ENCODE assay signal across 11 cellular contexts in genomic region chr20:1357921-1358671, GRCh38. TPM values are rescaled to one million over a fixed set of nuclear protein-coding genes. Genes with fewer than 3 reads are reported as not detected.
DNase-seq lines count a peak whose midpoint lies in the region; ATAC-seq and TF ChIP-seq lines count a peak whose summit lies in the region.
"Had no signal": no experiment of that assay in that cellular context is flagged by ENCODE, and none has a peak within 500 bp of the region (broad histone marks: within the 10 kb centered on the region; RNA-seq: fewer than 3 reads in every experiment).

No MANE protein-coding gene starts in this region.

- H3K4me1 Mint-ChIP-seq in activated naive CD8-positive, alpha-beta T cell treated with anti-CD3 and anti-CD28 coated beads, Interleukin-2, amount 50 U/mL, for 24 hours, result peaks cover 65% of the 10 kb centered on the region

- H3K9ac ChIP-seq in SK-N-SH (no peak overlapping the region), Karpas-422 (ENCODE audit: low read length) (no peak overlapping the region)

- no peak for TF ChIP-seq EP300 in SK-N-SH (IDR thresholded peaks at IDR 0.05; ENCODE audit: borderline replicate concordance in 1 of 2, low read depth in 1 of 2, low read length in 1 of 2)

- TF ChIP-seq CTCF in SK-N-SH (IDR thresholded peaks at IDR 0.05), result no peak

- CTCF ChIA-PET in SK-N-SH (lab: Yijun Ruan, JAX), result no interaction called here

- H3K4me3 ChIP-seq in SK-N-SH (ENCODE audit: low read depth in 2 of 2, low read length in 1 of 2) (no peak overlapping the region), Karpas-422 (ENCODE audit: low read length) (no peak overlapping the region)
- H3K4me3 ChIP-seq: smooth muscle cell had no signal

- no peaks in the 10 kb centered on the region for H3F3A ChIP-seq in SK-N-SH (replicated peaks; ENCODE audit: insufficient read depth)

- H3K79me2 ChIP-seq in SK-N-SH (ENCODE audit: insufficient read depth), result peaks cover 35% of the 10 kb centered on the region; the same call in 1 of the 2 replicates
- peaks cover 91% of the 10 kb centered on the region for H3K79me2 ChIP-seq in Karpas-422 (ENCODE audit: low read length)

- peaks cover 5% of the 10 kb centered on the region for H3K9me3 Mint-ChIP-seq in activated naive CD8-positive, alpha-beta T cell treated with anti-CD3 and anti-CD28 coated beads, Interleukin-2, amount 50 U/mL, for 24 hours

- no peak for TF ChIP-seq RAD21 in SK-N-SH (IDR thresholded peaks at IDR 0.05; ENCODE audit: low read length)

- intact Hi-C loops in head of caudate nucleus (cut with DNase I), result no loop called here

- H3K36me3 Mint-ChIP-seq in activated naive CD8-positive, alpha-beta T cell treated with anti-CD3 and anti-CD28 coated beads, Interleukin-2, amount 50 U/mL, for 24 hours (ENCODE audit: low read depth), result peaks cover 71% of the 10 kb centered on the region

- peaks cover 34 to 39% of the 10 kb centered on the region in 2 experiments for H3K36me3 ChIP-seq in SK-N-SH (replicated peaks in 1 of 2; ENCODE audit: control insufficient read depth in 1 of 2, insufficient read depth in 2 of 2, low read length in 1 of 2)
- H3K36me3 ChIP-seq in Karpas-422 (ENCODE audit: insufficient read depth, low read length), result peaks cover 61% of the 10 kb centered on the region

- H3K27me3 Mint-ChIP-seq in activated naive CD8-positive, alpha-beta T cell treated with anti-CD3 and anti-CD28 coated beads, Interleukin-2, amount 50 U/mL, for 24 hours, result no peaks in the 10 kb centered on the region
- H3K27me3 Mint-ChIP-seq: naive B cell had no signal

- POLR2A ChIA-PET in SK-N-SH (lab: Yijun Ruan, JAX), result no interaction called here

- no peak overlapping the region for H3K27ac ChIP-seq in SK-N-SH (ENCODE audit: low read depth in 2 of 2, low read length in 1 of 2)
- no peak overlapping the region for H3K27ac ChIP-seq in Karpas-422 (ENCODE audit: low read length)

- H3K4me1 ChIP-seq in SK-N-SH (ENCODE audit: control insufficient read depth in 1 of 2, insufficient read depth in 2 of 2, low read depth in 1 of 2, low read length in 1 of 2), result no peaks in the 10 kb centered on the region; a peak in 1 of 4 replicates
- H3K4me1 ChIP-seq in Karpas-422 (ENCODE audit: low read length), result no peaks in the 10 kb centered on the region

- no peak overlapping the region for H2AFZ ChIP-seq in SK-N-SH (ENCODE audit: low read depth)
- H2AFZ ChIP-seq in Karpas-422 (ENCODE audit: low read length), result no peak overlapping the region

- WGBS in SK-N-SH (ENCODE audit: low lambda C conversion rate), result 93% methylated on average over 9 of the region's 9 CpGs

- H3K9me2 ChIP-seq in SK-N-SH (no peaks in the 10 kb centered on the region), Karpas-422 (replicated peaks; ENCODE audit: insufficient read depth, low read length) (no peaks in the 10 kb centered on the region)

- no peaks in the 10 kb centered on the region for H3K9me3 ChIP-seq in SK-N-SH
- H3K9me3 ChIP-seq in Karpas-422 (ENCODE audit: low read length), result peaks cover 13% of the 10 kb centered on the region; the same call in 1 of the 2 replicates

- ATAC-seq in activated naive CD8-positive, alpha-beta T cell treated with anti-CD3 and anti-CD28 coated beads, Interleukin-2, amount 50 U/mL, for 24 hours, result peak; percentile 97
- ATAC-seq in GM18868 (IDR thresholded peaks at IDR 0.05; ENCODE audit: unreplicated experiment), result no peak

- peak overlapping the region; percentile 45 for H3K4me3 Mint-ChIP-seq in activated naive CD8-positive, alpha-beta T cell treated with anti-CD3 and anti-CD28 coated beads, Interleukin-2, amount 50 U/mL, for 24 hours
- H3K4me3 Mint-ChIP-seq: naive B cell had no signal

- DNase-seq in HCEC 1CT, result peak; percentile 18
- DNase-seq in SK-N-SH, result no peak
- DNase-seq in activated naive CD8-positive, alpha-beta T cell treated with anti-CD3 and anti-CD28 coated beads, Interleukin-2, amount 50 U/mL, for 24 hours, result peak; percentile 36
- peak; percentile 36 for DNase-seq in renal cortical epithelial cell (ENCODE audit: low read depth)
- DNase-seq in Karpas-422, result no peak
- DNase-seq in head of caudate nucleus, result no peak
- DNase-seq: naive B cell; Right ventricle myocardium superior; stimulated activated naive CD4-positive, alpha-beta T cell had no signal

- H4K20me1 ChIP-seq in SK-N-SH (ENCODE audit: insufficient read depth) (no peaks in the 10 kb centered on the region), Karpas-422 (ENCODE audit: insufficient read depth, low read depth, low read length) (peaks cover 15% of the 10 kb centered on the region)

- H3K27me3 ChIP-seq in SK-N-SH (ENCODE audit: insufficient read depth) (no peaks in the 10 kb centered on the region), Karpas-422 (ENCODE audit: low read length) (no peaks in the 10 kb centered on the region)

- H3K27ac Mint-ChIP-seq in activated naive CD8-positive, alpha-beta T cell treated with anti-CD3 and anti-CD28 coated beads, Interleukin-2, amount 50 U/mL, for 24 hours, result peak overlapping the region; percentile 73

- H3K4me2 ChIP-seq in SK-N-SH, result no peak overlapping the region
- no peak overlapping the region for H3K4me2 ChIP-seq in Karpas-422 (ENCODE audit: low read depth, low read length, poor library complexity, severe bottlenecking)
- H3K4me2 ChIP-seq: smooth muscle cell had no signal

TF ChIP-seq in SK-N-SH, 30 proteins besides CTCF, POLR2A, EP300 and RAD21:
- TF ChIP-seq POLR2AphosphoS5 (IDR thresholded peaks at IDR 0.05; ENCODE audit: low read depth, low read length) (no peak), FOSL2 (IDR thresholded peaks at IDR 0.05; ENCODE audit: borderline replicate concordance, low read depth) (peak; percentile 50; the same call in 1 of the 2 replicates), JUND (IDR thresholded peaks at IDR 0.05) (0 out of 2 replicates have a peak, but pooled peaks have one; percentile 19)

RNA-seq across cellular contexts. Expression of gene SDCBP2, which starts 29.2 kb away (rescaled TPM):
- polyA plus RNA-seq in SK-N-SH (2012; rRNA removed), result 3.0 and 4.0 TPM in 2 replicates
- polyA plus RNA-seq in SK-N-SH (2012; cell fraction: cytosol; rRNA removed), result 1.8 and 2.6 TPM in 2 replicates
- polyA plus RNA-seq in SK-N-SH (2012; cell fraction: nucleus; rRNA removed), result 6.6 and 8.2 TPM in 2 replicates
- total RNA-seq in renal cortical epithelial cell, result 1.8 and 14.1 TPM in 2 replicates
- 1.8 TPM in 1 of 2 replicates, not detected in the other for total RNA-seq in Karpas-422 (2014; rRNA removed; shearing (Covaris generic); ENCODE audit: low replicate concordance)

RNA-seq across cellular contexts. Expression of gene FKBP1A, which starts 34.8 kb away (rescaled TPM):
- polyA plus RNA-seq in SK-N-SH (2012; rRNA removed), result 362 and 453 TPM in 2 replicates
- polyA plus RNA-seq in SK-N-SH (2012; cell fraction: cytosol; rRNA removed), result 418 and 470 TPM in 2 replicates
- 119 and 151 TPM in 2 replicates for polyA plus RNA-seq in SK-N-SH (2012; cell fraction: nucleus; rRNA removed)
- total RNA-seq in renal cortical epithelial cell, result 131 and 138 TPM in 2 replicates
- 105 and 187 TPM in 2 replicates for total RNA-seq in Karpas-422 (2014; rRNA removed; shearing (Covaris generic); ENCODE audit: low replicate concordance)

Comparison
In these comparisons a context has a peak if more than half of its experiments do, and no peak if none do; other contexts are left out.
1. DNase-seq: peak in HCEC 1CT (single experiment), activated naive CD8-positive, alpha-beta T cell treated with anti-CD3 and anti-CD28 coated beads, Interleukin-2, amount 50 U/mL, for 24 hours (single experiment) and renal cortical epithelial cell (single experiment); none in SK-N-SH (single experiment), Karpas-422 (single experiment) and head of caudate nucleus (0 of 42).